Comparison of ENCODE assay signal across 1 cellular context in genomic region chr17:61395409-61395982, GRCh38.
TF ChIP-seq lines count a peak whose summit lies in the region.

No MANE protein-coding gene starts in this region.

TF ChIP-seq in GM12878, 131 proteins besides CTCF, POLR2A, EP300 and RAD21:
- TF ChIP-seq NFXL1 (IDR thresholded peaks at IDR 0.05; ENCODE audit: borderline replicate concordance) (peak; percentile 56; the same call in 1 of the 2 replicates), SIN3A (IDR thresholded peaks at IDR 0.05; ENCODE audit: low read depth, low read length) (no peak)
